ENCODE assay signal across 10 cellular contexts in the genomic region with DNA sequence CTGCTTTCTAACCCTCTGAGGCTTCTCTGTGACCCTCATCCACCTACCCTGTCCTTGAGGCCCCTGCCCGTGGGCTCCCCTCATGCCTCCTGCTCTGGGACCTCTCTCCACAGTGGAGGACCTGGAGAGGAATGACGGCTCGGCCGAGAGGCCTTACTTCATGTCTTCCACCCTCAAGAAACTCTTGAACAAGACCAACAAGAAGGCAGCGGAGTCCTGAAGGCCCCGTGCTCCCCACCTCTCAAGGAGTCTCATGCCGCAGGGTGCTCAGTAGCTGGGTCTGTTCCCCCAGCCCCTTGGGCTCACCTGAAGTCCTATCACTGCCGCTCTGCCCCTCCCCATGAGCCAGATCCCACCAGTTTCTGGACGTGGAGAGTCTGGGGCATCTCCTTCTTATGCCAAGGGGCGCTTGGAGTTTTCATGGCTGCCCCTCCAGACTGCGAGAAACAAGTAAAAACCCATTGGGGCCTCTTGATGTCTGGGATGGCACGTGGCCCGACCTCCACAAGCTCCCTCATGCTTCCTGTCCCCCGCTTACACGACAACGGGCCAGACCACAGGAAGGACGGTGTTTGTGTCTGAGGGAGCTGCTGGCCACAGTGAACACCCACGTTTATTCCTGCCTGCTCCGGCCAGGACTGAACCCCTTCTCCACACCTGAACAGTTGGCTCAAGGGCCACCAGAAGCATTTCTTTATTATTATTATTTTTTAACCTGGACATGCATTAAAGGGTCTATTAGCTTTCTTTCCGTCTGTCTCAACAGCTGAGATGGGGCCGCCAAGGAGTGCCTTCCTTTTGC. TPM values are rescaled to one million over a fixed set of nuclear protein-coding genes. Genes with fewer than 3 reads are reported as not detected.
A peak's percentile ranks its signal among the peaks of the same experiment; 100 is the strongest.
DNase-seq lines count a peak whose midpoint lies in the region; ATAC-seq lines count a peak whose summit lies in the region.
"Had no signal": no experiment of that assay in that cellular context is flagged by ENCODE, and none has a peak within 500 bp of the region (broad histone marks: within the 10 kb centered on the region; RNA-seq: fewer than 3 reads in every experiment).

No MANE protein-coding gene starts in this region.

- H3K4me2 ChIP-seq in mesendoderm (ENCODE audit: low read length) = no peak overlapping the region

- H3K9ac ChIP-seq in mesendoderm (ENCODE audit: low read length) = peak overlapping the region; percentile 44

- DNase-seq in activated T-cell treated with anti-CD3 and anti-CD28 coated beads, Interleukin-2, amount 50 U/mL, for 72 hours = no peak
- DNase-seq in activated T-cell treated with anti-CD3 and anti-CD28 coated beads for 4 hours (no peak), mesendoderm (no peak), DMS79 (lab: John Stamatoyannopoulos, UW) (no peak), NCI-H526 treated with DMSO at 0.1 percent for 48 hours (lab: John Stamatoyannopoulos, UW) (no peak), NCI-H128 (lab: John Stamatoyannopoulos, UW; ENCODE audit: unreplicated experiment) (no peak)
- DNase-seq: Karpas-422, NCI-H510A had no signal

- no peak overlapping the region for H2BK15ac ChIP-seq in mesendoderm (replicated peaks; ENCODE audit: low read depth)

- peak overlapping the region; percentile 22 for H3K27ac Mint-ChIP-seq in activated T-cell treated with anti-CD3 and anti-CD28 coated beads, Interleukin-2, amount 50 U/mL, for 72 hours
- peak overlapping the region; percentile 50 for H3K27ac Mint-ChIP-seq in activated T-helper 17 cell treated with anti-CD3 and anti-CD28 coated beads, Interleukin-2, amount 50 U/mL, for 72 hours

- no peak overlapping the region for H2BK120ac ChIP-seq in mesendoderm (ENCODE audit: low read depth, low read length)

- H3K9me3 ChIP-seq in thymus (ENCODE audit: control insufficient read depth) = no peaks in the 10 kb centered on the region

- H3K4me3 ChIP-seq in mesendoderm (ENCODE audit: low read length) (no peak overlapping the region), thymus (ENCODE audit: low read length) (no peak overlapping the region)

- H2BK5ac ChIP-seq in mesendoderm (ENCODE audit: low read length) = no peak overlapping the region

- H3K27ac ChIP-seq in mesendoderm (ENCODE audit: low read depth, low read length) (peak overlapping the region; percentile 67), thymus (ENCODE audit: low read depth) (peak overlapping the region; percentile 43)

- H3K4ac ChIP-seq in mesendoderm (ENCODE audit: low read depth, low read length) = no peak overlapping the region

- no peak overlapping the region for H4K5ac ChIP-seq in mesendoderm (ENCODE audit: low read length)

- H3K36me3 ChIP-seq in mesendoderm (ENCODE audit: control insufficient read depth, insufficient read depth, low read length) (peaks cover 1% of the 10 kb centered on the region), thymus (ENCODE audit: control insufficient read depth, insufficient read depth) (peaks cover 46% of the 10 kb centered on the region)

- H3K36me3 Mint-ChIP-seq in activated T-cell treated with anti-CD3 and anti-CD28 coated beads, Interleukin-2, amount 50 U/mL, for 72 hours (ENCODE audit: insufficient read depth in 2 of 2) = peaks cover 3 to 9% of the 10 kb centered on the region in 2 donors
- H3K36me3 Mint-ChIP-seq in activated T-helper 17 cell treated with anti-CD3 and anti-CD28 coated beads, Interleukin-2, amount 50 U/mL, for 72 hours (ENCODE audit: low read depth) = peaks cover 58% of the 10 kb centered on the region

- peaks cover 6% of the 10 kb centered on the region for H3K4me1 ChIP-seq in mesendoderm (ENCODE audit: control insufficient read depth, low read depth, low read length)
- H3K4me1 ChIP-seq in thymus (ENCODE audit: control insufficient read depth, insufficient read depth, low read length) = no peaks in the 10 kb centered on the region

- H3K4me1 Mint-ChIP-seq in activated T-cell treated with anti-CD3 and anti-CD28 coated beads, Interleukin-2, amount 50 U/mL, for 72 hours (ENCODE audit: low read depth) = peaks cover 26% of the 10 kb centered on the region
- peaks cover 19% of the 10 kb centered on the region for H3K4me1 Mint-ChIP-seq in activated T-helper 17 cell treated with anti-CD3 and anti-CD28 coated beads, Interleukin-2, amount 50 U/mL, for 72 hours

- no peak for ATAC-seq in activated T-cell treated with anti-CD3 and anti-CD28 coated beads, Interleukin-2, amount 50 U/mL, for 72 hours (replicated peaks in 1 of 2)
- no peak for ATAC-seq in activated T-helper 17 cell treated with anti-CD3 and anti-CD28 coated beads, Interleukin-2, amount 50 U/mL, for 72 hours (replicated peaks)

- WGBS in mesendoderm (ENCODE audit: extremely low coverage, insufficient coverage, low lambda C conversion rate) = no CpG with 5 or more reads among the region's 21 CpGs
- WGBS in thymus = 69% methylated on average over 21 of the region's 21 CpGs

- H2AK5ac ChIP-seq in mesendoderm (ENCODE audit: low read length) = no peak overlapping the region

- H3K23ac ChIP-seq in mesendoderm (ENCODE audit: low read length) = no peak overlapping the region

- H3K27me3 ChIP-seq in mesendoderm (ENCODE audit: insufficient read depth, low read length, poor library complexity) = no peaks in the 10 kb centered on the region
- H3K27me3 ChIP-seq in thymus (ENCODE audit: control insufficient read depth, insufficient read depth) = no peaks in the 10 kb centered on the region

- H3K9me3 Mint-ChIP-seq in activated T-cell treated with anti-CD3 and anti-CD28 coated beads, Interleukin-2, amount 50 U/mL, for 72 hours = no peaks in the 10 kb centered on the region
- H3K9me3 Mint-ChIP-seq in activated T-helper 17 cell treated with anti-CD3 and anti-CD28 coated beads, Interleukin-2, amount 50 U/mL, for 72 hours = no peaks in the 10 kb centered on the region

- H3K79me1 ChIP-seq in mesendoderm (ENCODE audit: low read length) = no peaks in the 10 kb centered on the region

- peak overlapping the region in 1 of 2 donors; percentile 27 for H3K4me3 Mint-ChIP-seq in activated T-cell treated with anti-CD3 and anti-CD28 coated beads, Interleukin-2, amount 50 U/mL, for 72 hours
- H3K4me3 Mint-ChIP-seq in activated T-helper 17 cell treated with anti-CD3 and anti-CD28 coated beads, Interleukin-2, amount 50 U/mL, for 72 hours = no peak overlapping the region

- H3K56ac ChIP-seq in mesendoderm (ENCODE audit: low read length) = peak overlapping the region; percentile 56

- no peaks in the 10 kb centered on the region for H3K79me2 ChIP-seq in mesendoderm (ENCODE audit: control insufficient read depth, insufficient read depth, low read length)

- H3K27me3 Mint-ChIP-seq in activated T-cell treated with anti-CD3 and anti-CD28 coated beads, Interleukin-2, amount 50 U/mL, for 72 hours (ENCODE audit: low read depth) = no peaks in the 10 kb centered on the region
- H3K27me3 Mint-ChIP-seq in activated T-helper 17 cell treated with anti-CD3 and anti-CD28 coated beads, Interleukin-2, amount 50 U/mL, for 72 hours = no peaks in the 10 kb centered on the region

- H3K18ac ChIP-seq in mesendoderm (ENCODE audit: low read length) = no peak overlapping the region

- H4K8ac ChIP-seq in mesendoderm (ENCODE audit: low read depth, low read length) = no peak overlapping the region

RNA-seq across cellular contexts. Expression of gene ILF3, which starts 10.8 kb away (rescaled TPM):
- 100 to 1,000 TPM; 297 to 311 TPM for total RNA-seq in activated T-cell treated with anti-CD3 and anti-CD28 coated beads, Interleukin-2, amount 50 U/mL, for 72 hours
- total RNA-seq in activated T-helper 17 cell treated with anti-CD3 and anti-CD28 coated beads, Interleukin-2, amount 50 U/mL, for 72 hours = 100 to 1,000 TPM; 286 to 439 TPM
- 413 TPM for polyA plus RNA-seq in mesendoderm (2013, experiment 1 of 2)
- polyA plus RNA-seq in mesendoderm (2013, experiment 2 of 2) = 408 TPM
- polyA plus RNA-seq in thymus = 185 TPM

RNA-seq across cellular contexts. Expression of gene SLC44A2, which starts 18.0 kb away (rescaled TPM):
- 100 to 1,000 TPM; 131 to 148 TPM for total RNA-seq in activated T-cell treated with anti-CD3 and anti-CD28 coated beads, Interleukin-2, amount 50 U/mL, for 72 hours
- 10 to 100 TPM; 64.8 to 84.9 TPM for total RNA-seq in activated T-helper 17 cell treated with anti-CD3 and anti-CD28 coated beads, Interleukin-2, amount 50 U/mL, for 72 hours
- polyA plus RNA-seq in mesendoderm (2013, experiment 1 of 2) = 93.4 TPM
- 90.6 TPM for polyA plus RNA-seq in mesendoderm (2013, experiment 2 of 2)
- polyA plus RNA-seq in thymus = 78.4 TPM

RNA-seq across cellular contexts. Expression of gene AP1M2, which starts 56.3 kb away (rescaled TPM):
- not detected for total RNA-seq in activated T-cell treated with anti-CD3 and anti-CD28 coated beads, Interleukin-2, amount 50 U/mL, for 72 hours
- total RNA-seq in activated T-helper 17 cell treated with anti-CD3 and anti-CD28 coated beads, Interleukin-2, amount 50 U/mL, for 72 hours = not detected
- 50.3 TPM for polyA plus RNA-seq in mesendoderm (2013, experiment 1 of 2)
- 50.0 TPM for polyA plus RNA-seq in mesendoderm (2013, experiment 2 of 2)
- polyA plus RNA-seq in thymus = 20.7 TPM

RNA-seq across cellular contexts. Expression of gene QTRT1, which starts 57.9 kb away (rescaled TPM):
- 10 to 100 TPM; 48.9 to 49.5 TPM for total RNA-seq in activated T-cell treated with anti-CD3 and anti-CD28 coated beads, Interleukin-2, amount 50 U/mL, for 72 hours
- 10 to 100 TPM; 36.9 to 61.3 TPM for total RNA-seq in activated T-helper 17 cell treated with anti-CD3 and anti-CD28 coated beads, Interleukin-2, amount 50 U/mL, for 72 hours
- polyA plus RNA-seq in mesendoderm (2013, experiment 1 of 2) = 29.5 TPM
- polyA plus RNA-seq in mesendoderm (2013, experiment 2 of 2) = 28.5 TPM
- polyA plus RNA-seq in thymus = 72.1 TPM
